In the genomic region with DNA sequence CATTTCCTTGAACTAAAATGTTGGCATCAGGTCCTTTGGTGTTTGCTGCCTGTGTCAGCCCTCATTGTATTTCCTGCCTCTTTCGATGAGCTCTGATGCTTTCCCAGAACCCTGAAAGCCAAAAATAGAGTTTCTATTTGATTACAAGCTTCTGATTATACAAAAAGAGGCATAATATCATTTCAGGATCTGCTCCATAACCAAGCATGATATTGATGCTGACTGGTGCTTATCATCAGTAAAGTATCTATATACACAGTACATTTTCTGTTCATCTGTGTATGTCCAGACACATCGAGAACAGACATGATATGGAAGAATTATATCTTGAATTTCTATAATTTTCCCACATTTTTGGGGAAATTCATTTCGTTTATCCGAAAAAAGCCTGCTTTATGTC, we compare ENCODE assay signal across 27 cellular contexts. TPM values are rescaled to one million over a fixed set of nuclear protein-coding genes. Genes with fewer than 3 reads are reported as not detected.
"Had no signal": no experiment of that assay in that cellular context is flagged by ENCODE, and none has a peak within 500 bp of the region (broad histone marks: within the 10 kb centered on the region; RNA-seq: fewer than 3 reads in every experiment).

No MANE protein-coding gene starts in this region.

- H3K4me3 Mint-ChIP-seq: activated CD4-positive, alpha-beta T cell treated with anti-CD3 and anti-CD28 coated beads for 36 hours; activated CD8-positive, alpha-beta T cell treated with anti-CD3 and anti-CD28 coated beads, Interleukin-2, amount 10 ng/mL, durations not matched to agents 7 days and 5 days; activated naive CD8-positive, alpha-beta T cell; immature natural killer cell; naive thymus-derived CD4-positive, alpha-beta T cell; stimulated activated naive B cell treated with anti-CD40 and anti-IgM and Interleukin-4, amounts not matched to agents 10 μg/mL and 1 μg/mL and 100 μg/mL, for 72 hours; T-helper 2 cell treated with Interferon-gamma antibody and Interleukin-4, amounts not matched to agents 5 μg/mL and 100 μg/mL, for 36 hours had no signal

- H3K27ac Mint-ChIP-seq: activated CD4-positive, alpha-beta T cell treated with anti-CD3 and anti-CD28 coated beads for 36 hours; activated CD8-positive, alpha-beta T cell treated with anti-CD3 and anti-CD28 coated beads, Interleukin-2, amount 10 ng/mL, durations not matched to agents 7 days and 5 days; activated naive CD8-positive, alpha-beta T cell; immature natural killer cell; naive thymus-derived CD4-positive, alpha-beta T cell; stimulated activated naive B cell treated with anti-CD40 and anti-IgM and Interleukin-4, amounts not matched to agents 10 μg/mL and 1 μg/mL and 100 μg/mL, for 72 hours; T-helper 2 cell treated with Interferon-gamma antibody and Interleukin-4, amounts not matched to agents 5 μg/mL and 100 μg/mL, for 36 hours had no signal

- H3K4me1 Mint-ChIP-seq: activated CD4-positive, alpha-beta T cell treated with anti-CD3 and anti-CD28 coated beads for 36 hours; immature natural killer cell; naive thymus-derived CD4-positive, alpha-beta T cell; stimulated activated naive B cell treated with anti-CD40 and anti-IgM and Interleukin-4, amounts not matched to agents 10 μg/mL and 1 μg/mL and 100 μg/mL, for 72 hours had no signal

- ATAC-seq: activated CD4-positive, alpha-beta T cell treated with anti-CD3 and anti-CD28 coated beads for 36 hours; activated CD8-positive, alpha-beta T cell treated with anti-CD3 and anti-CD28 coated beads, Interleukin-2, amount 10 ng/mL, durations not matched to agents 7 days and 5 days; body of pancreas; gastrocnemius medialis; left colon; naive thymus-derived CD4-positive, alpha-beta T cell; right cardiac atrium; stimulated activated naive B cell treated with anti-CD40 and anti-IgM and Interleukin-4, amounts not matched to agents 10 μg/mL and 1 μg/mL and 100 μg/mL, for 72 hours had no signal

- H3K27me3 Mint-ChIP-seq: activated CD4-positive, alpha-beta T cell treated with anti-CD3 and anti-CD28 coated beads for 36 hours; activated naive CD8-positive, alpha-beta T cell; naive thymus-derived CD4-positive, alpha-beta T cell; stimulated activated naive B cell treated with anti-CD40 and anti-IgM and Interleukin-4, amounts not matched to agents 10 μg/mL and 1 μg/mL and 100 μg/mL, for 72 hours had no signal

- H3K4me3 ChIP-seq: body of pancreas, cardiac muscle cell, colonic mucosa, gastrocnemius medialis, stomach, thyroid gland had no signal

- H3K36me3 ChIP-seq: cardiac muscle cell, colonic mucosa, gastrocnemius medialis, stomach, thyroid gland had no signal

- DNase-seq: activated CD4-positive, alpha-beta T cell treated with anti-CD3 and anti-CD28 coated beads for 36 hours; activated CD4-positive, CD25-positive, alpha-beta regulatory T cell; activated CD8-positive, alpha-beta T cell treated with anti-CD3 and anti-CD28 coated beads, Interleukin-2, amount 10 ng/mL, durations not matched to agents 7 days and 5 days; activated effector memory CD4-positive, alpha-beta T cell treated with Interleukin-2 at 50 U/mL for 16 hours; activated naive CD4-positive, alpha-beta T cell treated with Interleukin-2 at 50 U/mL for 16 hours; activated T-cell treated with anti-CD3 and anti-CD28 coated beads for 4 hours; aorta; body of pancreas; cerebellar nuclear complex; colonic mucosa; effector CD8-positive, alpha-beta T cell; gastrocnemius medialis; hippocampal formation; immature natural killer cell; kidney; left colon; mammary epithelial cell; naive thymus-derived CD4-positive, alpha-beta T cell; right cardiac atrium; stimulated activated CD4-positive, alpha-beta T cell treated with anti-CD3 and anti-CD28 coated beads, Interleukin-15, amount 100 ng/mL, for 24 hours; stimulated activated CD4-positive, alpha-beta T cell treated with anti-CD3 and anti-CD28 coated beads, Interleukin-2, amount 100 ng/mL, for 24 hours; stimulated activated naive B cell treated with anti-CD40 and anti-IgM and Interleukin-4, amounts not matched to agents 10 μg/mL and 1 μg/mL and 100 μg/mL, for 72 hours; stomach; thyroid gland had no signal

- H3K9me3 Mint-ChIP-seq: immature natural killer cell; T-helper 2 cell treated with Interferon-gamma antibody and Interleukin-4, amounts not matched to agents 5 μg/mL and 100 μg/mL, for 36 hours had no signal

- H3K9me3 ChIP-seq: body of pancreas, colonic mucosa, gastrocnemius medialis, stomach, thyroid gland had no signal

- H3K27ac ChIP-seq: body of pancreas, cardiac muscle cell, colonic mucosa, gastrocnemius medialis, stomach, thyroid gland had no signal

- H3K27me3 ChIP-seq: body of pancreas, cardiac muscle cell, colonic mucosa, gastrocnemius medialis, stomach, thyroid gland had no signal

RNA-seq across cellular contexts. Expression of a gene that starts 58.6 kb away (rescaled TPM):
- total RNA-seq: activated CD4-positive, alpha-beta T cell treated with anti-CD3 and anti-CD28 coated beads for 36 hours; activated CD8-positive, alpha-beta T cell treated with anti-CD3 and anti-CD28 coated beads, Interleukin-2, amount 10 ng/mL, durations not matched to agents 7 days and 5 days; naive thymus-derived CD4-positive, alpha-beta T cell had no signal
